Comparison of ENCODE assay signal across 8 cellular contexts in genomic region chr6:422423-423061, GRCh38. TPM values are rescaled to one million over a fixed set of nuclear protein-coding genes. Genes with fewer than 3 reads are reported as not detected.
DNase-seq lines count a peak whose midpoint lies in the region; ATAC-seq and TF ChIP-seq lines count a peak whose summit lies in the region.

No MANE protein-coding gene starts in this region.

- no peak for TF ChIP-seq EP300 in ovary (IDR thresholded peaks at IDR 0.05)

- peaks cover 0 to 7% of the 10 kb centered on the region in 2 donors for H3K4me1 ChIP-seq in lung (ENCODE audit: control insufficient read depth in 2 of 2, insufficient read depth in 2 of 2, low read length in 2 of 2)
- no peaks in the 10 kb centered on the region for H3K4me1 ChIP-seq in testis
- H3K4me1 ChIP-seq in ovary (ENCODE audit: insufficient read depth) = no peaks in the 10 kb centered on the region

- TF ChIP-seq CTCF in lung (IDR thresholded peaks at IDR 0.05; ENCODE audit: control extremely low read depth, extremely low read depth) (no peak), testis (IDR thresholded peaks at IDR 0.05) (no peak), ovary (IDR thresholded peaks at IDR 0.05) (no peak)

- ATAC-seq in GM19025 (IDR thresholded peaks at IDR 0.05; ENCODE audit: low read depth, unreplicated experiment) (peak; percentile 58), lung (ENCODE audit: insufficient read depth, low FRiP score) (peak; percentile 80), T-helper 17 cell (no peak)

- H3K4me3 ChIP-seq in lung (no peak overlapping the region), testis (no peak overlapping the region), ovary (no peak overlapping the region)

- 42 to 59% methylated on average over 6 of the region's 6 CpGs for WGBS in lung, 2 donors
- WGBS in testis, 2 donors = 56 to 63% methylated on average over 6 of the region's 6 CpGs
- whole genome bisulfite sequencing in ovary, 3 donors = 39 to 47% (median 41%) methylated on average over 6 of the region's 6 CpGs

- no peaks in the 10 kb centered on the region for H3K27me3 Mint-ChIP-seq in activated naive CD4-positive, alpha-beta T cell treated with anti-CD3 and anti-CD28 coated beads for 36 hours (ENCODE audit: low read depth)
- H3K27me3 Mint-ChIP-seq in T-helper 17 cell = no peaks in the 10 kb centered on the region

- CTCF ChIA-PET in activated naive CD4-positive, alpha-beta T cell treated with anti-CD3 and anti-CD28 coated beads for 36 hours (lab: Charles Lee) = no interaction called here

- no peaks in the 10 kb centered on the region for H3K36me3 ChIP-seq in lung (ENCODE audit: control insufficient read depth in 2 of 2, insufficient read depth in 2 of 2, low read length in 2 of 2)
- no peaks in the 10 kb centered on the region for H3K36me3 ChIP-seq in testis (ENCODE audit: low read depth, missing control alignments)
- H3K36me3 ChIP-seq in ovary = no peaks in the 10 kb centered on the region

- no peak for TF ChIP-seq POLR2A in testis (IDR thresholded peaks at IDR 0.05)
- no peak for TF ChIP-seq POLR2A in ovary (IDR thresholded peaks at IDR 0.05)

- no peaks in the 10 kb centered on the region for H3K27me3 ChIP-seq in lung (ENCODE audit: control insufficient read depth, insufficient read depth)
- no peaks in the 10 kb centered on the region for H3K27me3 ChIP-seq in testis
- H3K27me3 ChIP-seq in ovary = no peaks in the 10 kb centered on the region

- peaks cover 2% of the 10 kb centered on the region for H3K36me3 Mint-ChIP-seq in activated naive CD4-positive, alpha-beta T cell treated with anti-CD3 and anti-CD28 coated beads for 36 hours (ENCODE audit: low read depth)
- no peaks in the 10 kb centered on the region for H3K36me3 Mint-ChIP-seq in T-helper 17 cell (ENCODE audit: low read depth)

- H3K4me1 Mint-ChIP-seq in activated naive CD4-positive, alpha-beta T cell treated with anti-CD3 and anti-CD28 coated beads for 36 hours (ENCODE audit: low read depth) = peaks cover 31% of the 10 kb centered on the region
- H3K4me1 Mint-ChIP-seq in T-helper 17 cell = peaks cover 3% of the 10 kb centered on the region

- H3K9me3 Mint-ChIP-seq in activated naive CD4-positive, alpha-beta T cell treated with anti-CD3 and anti-CD28 coated beads for 36 hours = peaks cover 6% of the 10 kb centered on the region

- H3K27ac ChIP-seq in lung (ENCODE audit: low read depth in 1 of 2, low read length in 1 of 2) (no peak overlapping the region), testis (no peak overlapping the region), ovary (no peak overlapping the region)

- H3K9me3 ChIP-seq in lung (ENCODE audit: control insufficient read depth in 2 of 2, insufficient read depth in 1 of 2, low read length in 1 of 2) (peaks cover 5 to 6% of the 10 kb centered on the region in 2 donors), testis (no peaks in the 10 kb centered on the region), T-helper 17 cell (ENCODE audit: control insufficient read depth, low read length, poor library complexity, severe bottlenecking) (no peaks in the 10 kb centered on the region), ovary (no peaks in the 10 kb centered on the region)

- DNase-seq in A172 (ENCODE audit: low spot score) (peak; percentile 90), HPDE6-E6E7 (ENCODE audit: extremely low spot score) (peak; percentile 95), lung (ENCODE audit: low spot score) (peak; percentile 52), testis (no peak), T-helper 17 cell (no peak), ovary (no peak)
- peak; percentile 91 for DNase-seq in activated naive CD4-positive, alpha-beta T cell treated with anti-CD3 and anti-CD28 coated beads for 36 hours

- H3K27ac Mint-ChIP-seq in activated naive CD4-positive, alpha-beta T cell treated with anti-CD3 and anti-CD28 coated beads for 36 hours = peak overlapping the region; percentile 81
- no peak overlapping the region for H3K27ac Mint-ChIP-seq in T-helper 17 cell

- no peak overlapping the region for H3K4me3 Mint-ChIP-seq in activated naive CD4-positive, alpha-beta T cell treated with anti-CD3 and anti-CD28 coated beads for 36 hours
- H3K4me3 Mint-ChIP-seq in T-helper 17 cell = no peak overlapping the region

- intact Hi-C loops in activated naive CD4-positive, alpha-beta T cell treated with anti-CD3 and anti-CD28 coated beads for 36 hours (cut with micrococcal nuclease) = loop anchor here (1.0 to 2.0 kb wide), 7 partner anchors 9 to 137 kb away; partner anchors contain the start of gene IRF4
- intact Hi-C loops in testis (cut with DNase I; ENCODE audit: low total_unique reads) (no loop called here), ovary (cut with DNase I) (no loop called here)

RNA-seq across cellular contexts. Expression of gene IRF4, which starts 31.0 kb away (rescaled TPM):
- 0.29 TPM in 1 of 2 replicates, not detected in the other for total RNA-seq in A172 (2014; rRNA removed; shearing (Covaris generic))
- 100 to 1,000 TPM; 500 to 504 TPM for total RNA-seq in activated naive CD4-positive, alpha-beta T cell treated with anti-CD3 and anti-CD28 coated beads for 36 hours
- 1 to 10 TPM; 4.6 to 5.0 TPM for total RNA-seq in lung
- polyA plus RNA-seq in lung = 1 to 10 TPM in 1 of 2 donors, under 1 TPM in 1; 0.85 to 1.1 TPM
- total RNA-seq in testis = 1 to 10 TPM; 3.7 to 7.4 TPM
- 1.8 TPM for polyA plus RNA-seq in testis (ENCODE audit: insufficient read depth, low read depth, low replicate concordance)
- 10 to 100 TPM; 16.6 to 32.8 TPM for total RNA-seq in T-helper 17 cell
- total RNA-seq in ovary = 10 to 100 TPM in 1 of 7 donors, 1 to 10 TPM in 4, under 1 TPM in 2; 0.38 to 20.7 (median 1.0) TPM
- 1 to 10 TPM in 1 of 2 donors, under 1 TPM in 1; 0.12 to 1.5 TPM for polyA plus RNA-seq in ovary

Comparison
In these comparisons a context has a peak if more than half of its experiments do, and no peak if none do; other contexts are left out.
1. DNase-seq: peak in A172 (single experiment), HPDE6-E6E7 (single experiment), activated naive CD4-positive, alpha-beta T cell treated with anti-CD3 and anti-CD28 coated beads for 36 hours (single experiment) and lung (single experiment); none in testis (single experiment), T-helper 17 cell (0 of 3) and ovary (0 of 5).
2. RNA of gene IRF4, which starts 31.0 kb away (total RNA-seq): 500 to 504 TPM in activated naive CD4-positive, alpha-beta T cell treated with anti-CD3 and anti-CD28 coated beads for 36 hours; 16.6 to 32.8 TPM in T-helper 17 cell, 3.7 to 7.4 TPM in testis, 4.6 to 5.0 TPM in lung, 0.38 to 20.7 TPM in ovary and 0.29 TPM in A172; every median in the first group is over 10 times any median in the second.